Comparison of ENCODE assay signal across 12 cellular contexts in the genomic region with DNA sequence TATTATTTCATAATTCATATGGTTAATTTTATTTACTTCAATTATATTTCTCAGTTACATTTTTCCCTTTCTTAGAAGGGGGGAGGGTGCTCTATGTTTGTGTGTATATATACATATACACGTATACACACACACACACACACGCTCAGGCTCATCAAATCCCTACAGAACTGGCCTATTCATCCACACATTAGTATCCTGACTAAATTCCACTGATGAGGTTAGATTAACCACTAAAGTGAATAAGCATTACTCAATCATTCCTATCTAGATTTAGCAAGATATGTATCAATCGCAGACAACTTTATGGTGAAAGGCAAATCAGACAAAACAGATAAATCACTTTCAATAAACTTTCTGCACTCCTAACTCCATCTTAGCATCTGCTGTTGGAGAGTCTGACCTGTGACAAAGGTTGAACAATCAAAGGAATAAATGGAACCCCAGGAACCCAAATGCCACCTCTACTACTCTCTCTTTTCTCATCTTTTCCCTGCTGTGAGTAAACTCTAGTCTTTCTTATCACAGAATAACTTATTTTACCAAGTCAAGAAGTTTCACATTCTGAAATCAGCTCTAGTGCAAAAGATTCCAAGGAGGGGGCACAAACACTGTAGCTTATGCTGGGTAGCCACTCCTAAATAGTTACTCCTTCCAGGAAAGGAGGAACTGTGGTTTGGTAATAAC.
"Had no signal": no experiment of that assay in that cellular context is flagged by ENCODE, and none has a peak within 500 bp of the region (broad histone marks: within the 10 kb centered on the region; RNA-seq: fewer than 3 reads in every experiment).

No MANE protein-coding gene starts in this region.

- ATAC-seq: body of pancreas, gastroesophageal sphincter had no signal

- H3K9me3 Mint-ChIP-seq: dendritic cell treated with granulocyte-macrophage colony-stimulating factor and Interleukin-4, amounts not matched to agents 40 ng/mL and 50 ng/mL, for 4 days; neural crest cell had no signal

- H3K27ac Mint-ChIP-seq: dendritic cell treated with granulocyte-macrophage colony-stimulating factor and Interleukin-4, amounts not matched to agents 40 ng/mL and 50 ng/mL, for 4 days had no signal

- H3K4me3 Mint-ChIP-seq: dendritic cell treated with granulocyte-macrophage colony-stimulating factor and Interleukin-4, amounts not matched to agents 40 ng/mL and 50 ng/mL, for 4 days; neural crest cell had no signal

- DNase-seq: activated CD4-positive, alpha-beta T cell treated with anti-CD3 and anti-CD28 coated beads for 48 hours; activated effector memory CD4-positive, alpha-beta T cell treated with Interleukin-2 at 50 U/mL for 16 hours; body of pancreas; kidney glomerular epithelial cell; sigmoid colon; SJCRH30; stimulated activated CD4-positive, alpha-beta T cell treated with anti-CD3 and anti-CD28 coated beads, Interleukin-12 subunit alpha, Interleukin-12 subunit beta, amount 100 ng/mL, for 4 hours; SW 1271; WERI-Rb-1 had no signal

- H3K4me1 Mint-ChIP-seq: neural crest cell had no signal

- H3K27me3 Mint-ChIP-seq: dendritic cell treated with granulocyte-macrophage colony-stimulating factor and Interleukin-4, amounts not matched to agents 40 ng/mL and 50 ng/mL, for 4 days had no signal
